ENCODE assay signal across 12 cellular contexts in genomic region chr3:134427400-134428111, GRCh38. TPM values are rescaled to one million over a fixed set of nuclear protein-coding genes. Genes with fewer than 3 reads are reported as not detected.
DNase-seq lines count a peak whose midpoint lies in the region; ATAC-seq and TF ChIP-seq lines count a peak whose summit lies in the region.
"Had no signal": no experiment of that assay in that cellular context is flagged by ENCODE, and none has a peak within 500 bp of the region (broad histone marks: within the 10 kb centered on the region; RNA-seq: fewer than 3 reads in every experiment).

No MANE protein-coding gene starts in this region.

- H3K9me3 ChIP-seq in skeletal muscle satellite cell (replicated peaks; ENCODE audit: low read length) = no peaks in the 10 kb centered on the region
- H3K9me3 ChIP-seq: HAP-1, lower lobe of right lung had no signal

- ATAC-seq in SK-N-SH treated with all-trans-retinoic acid at 6 μM for 48 hours (peak; percentile 88), foreskin keratinocyte (peak; percentile 99), GM21390 (IDR thresholded peaks at IDR 0.05; ENCODE audit: unreplicated experiment) (no peak)

- peak; percentile 50 for TF ChIP-seq CTCF in foreskin keratinocyte (conservative IDR thresholded peaks at IDR 0.05)

- peak overlapping the region; percentile 73 for H3K9ac ChIP-seq in skeletal muscle satellite cell (ENCODE audit: low read depth, low read length)
- H3K9ac ChIP-seq: KMS-11 had no signal

- H3K27me3 ChIP-seq in foreskin keratinocyte (no peaks in the 10 kb centered on the region), skeletal muscle satellite cell (ENCODE audit: control insufficient read depth, insufficient read depth, low read length) (no peaks in the 10 kb centered on the region)

- peak overlapping the region; percentile 50 for H3K4me2 ChIP-seq in skeletal muscle satellite cell (ENCODE audit: low read length)
- H3K4me2 ChIP-seq: KMS-11 had no signal

- DNase-seq in GOT3 (lab: John Stamatoyannopoulos, UW) = peak; percentile 89
- DNase-seq in foreskin keratinocyte = peak; percentile 97 to 98
- DNase-seq in hippocampal formation (lab: John Stamatoyannopoulos, UW) = no peak
- no peak for DNase-seq in Kasumi-1 (lab: John Stamatoyannopoulos, UW)
- DNase-seq in SHP77 (lab: John Stamatoyannopoulos, UW) = no peak
- DNase-seq: activated CD4-positive, alpha-beta T cell treated with anti-CD3 and anti-CD28 coated beads, Interleukin-2, amount 10 ng/mL, durations not matched to agents 7 days and 5 days; lower lobe of right lung had no signal

- H3K27ac ChIP-seq in foreskin keratinocyte = peak overlapping the region; percentile 70
- H3K27ac ChIP-seq: KMS-11, lower lobe of right lung had no signal

- H3K4me3 ChIP-seq in skeletal muscle satellite cell (ENCODE audit: low read length) = no peak overlapping the region
- H3K4me3 ChIP-seq: HAP-1, lower lobe of right lung had no signal

- peaks cover 6% of the 10 kb centered on the region for H3K4me1 ChIP-seq in foreskin keratinocyte
- peaks cover 26% of the 10 kb centered on the region for H3K4me1 ChIP-seq in skeletal muscle satellite cell (ENCODE audit: control insufficient read depth, insufficient read depth, low read length)
- H3K4me1 ChIP-seq: HAP-1, lower lobe of right lung had no signal

- H3K36me3 ChIP-seq in skeletal muscle satellite cell (ENCODE audit: insufficient read depth, low read length) = no peaks in the 10 kb centered on the region
- H3K36me3 ChIP-seq: HAP-1, lower lobe of right lung had no signal

TF ChIP-seq in SK-N-SH treated with all-trans-retinoic acid at 6 μM for 48 hours, 23 proteins besides CTCF, POLR2A, EP300 and RAD21 (continues in another document):
- TF ChIP-seq CSRNP3 (CRISPR knock-in tag; IDR thresholded peaks at IDR 0.05) (no peak), SNAI2 (CRISPR knock-in tag; IDR thresholded peaks at IDR 0.05) (0 out of 2 replicates have a peak, but pooled peaks have one; percentile 25), CSDC2 (CRISPR knock-in tag; IDR thresholded peaks at IDR 0.05) (no peak), TOX (CRISPR knock-in tag; IDR thresholded peaks at IDR 0.05; ENCODE audit: borderline replicate concordance) (no peak), ISL1 (CRISPR knock-in tag; IDR thresholded peaks at IDR 0.05) (no peak), ZNF70 (CRISPR knock-in tag; IDR thresholded peaks at IDR 0.05) (no peak), CREB5 (CRISPR knock-in tag; IDR thresholded peaks at IDR 0.05; ENCODE audit: low read depth) (no peak), ZFP3 (CRISPR knock-in tag; IDR thresholded peaks at IDR 0.05) (peak; percentile 67), OSR1 (CRISPR knock-in tag; IDR thresholded peaks at IDR 0.05) (no peak), ARNTL (CRISPR knock-in tag; IDR thresholded peaks at IDR 0.05; ENCODE audit: borderline replicate concordance, low read depth) (no peak), GLIS3 (CRISPR knock-in tag; IDR thresholded peaks at IDR 0.05) (no peak), RARB (CRISPR knock-in tag; IDR thresholded peaks at IDR 0.05) (no peak), PPARA (CRISPR knock-in tag; IDR thresholded peaks at IDR 0.05; ENCODE audit: borderline replicate concordance) (no peak), ESRRG (CRISPR knock-in tag; IDR thresholded peaks at IDR 0.05) (no peak), PATZ1 (CRISPR knock-in tag; IDR thresholded peaks at IDR 0.05; ENCODE audit: borderline replicate concordance) (no peak), TSHZ2 (CRISPR knock-in tag; IDR thresholded peaks at IDR 0.05) (no peak), ZNF8 (CRISPR knock-in tag; IDR thresholded peaks at IDR 0.05) (no peak), ZNF565 (CRISPR knock-in tag; conservative IDR thresholded peaks at IDR 0.05; ENCODE audit: low read depth) (no peak), BACH2 (CRISPR knock-in tag; IDR thresholded peaks at IDR 0.05; ENCODE audit: borderline replicate concordance) (no peak), TCF4 (CRISPR knock-in tag; IDR thresholded peaks at IDR 0.05; ENCODE audit: borderline replicate concordance) (no peak), ZFP30 (CRISPR knock-in tag; IDR thresholded peaks at IDR 0.05) (no peak), ZC3H10 (CRISPR knock-in tag; IDR thresholded peaks at IDR 0.05) (no peak)

RNA-seq across cellular contexts. Expression of gene AMOTL2, which starts 53.3 kb away (rescaled TPM):
- total RNA-seq in foreskin keratinocyte = 79.5 and 86.7 TPM in 2 replicates
- polyA plus RNA-seq in foreskin keratinocyte = 22.1 and 29.6 TPM in 2 replicates
- total RNA-seq in skeletal muscle satellite cell (2012; rRNA removed) = 40.8 and 77.5 TPM in 2 replicates
- total RNA-seq: activated CD4-positive, alpha-beta T cell treated with anti-CD3 and anti-CD28 coated beads, Interleukin-2, amount 10 ng/mL, durations not matched to agents 7 days and 5 days had no signal

RNA-seq across cellular contexts. Expression of gene ANAPC13, which starts 58.2 kb away (rescaled TPM):
- total RNA-seq in foreskin keratinocyte = 54.6 and 60.3 TPM in 2 replicates
- polyA plus RNA-seq in foreskin keratinocyte = 61.6 and 61.9 TPM in 2 replicates
- 70.0 and 77.1 TPM in 2 replicates for total RNA-seq in skeletal muscle satellite cell (2012; rRNA removed)

RNA-seq across cellular contexts. Expression of gene CEP63, which starts 58.3 kb away (rescaled TPM):
- 18.7 and 23.1 TPM in 2 replicates for total RNA-seq in foreskin keratinocyte
- 11.0 and 13.4 TPM in 2 replicates for polyA plus RNA-seq in foreskin keratinocyte
- 5.3 and 9.4 TPM in 2 replicates for total RNA-seq in skeletal muscle satellite cell (2012; rRNA removed)

Comparison
In these comparisons a context has a peak if more than half of its experiments do, and no peak if none do; other contexts are left out.
1. DNase-seq: peak in GOT3 (single experiment) and foreskin keratinocyte (2 of 2); none in hippocampal formation (0 of 2), Kasumi-1 (0 of 2) and SHP77 (0 of 2).